In genomic region chr12:42104784-42105183, GRCh38 we compare ENCODE assay signal across 13 cellular contexts.
"Had no signal": no experiment of that assay in that cellular context is flagged by ENCODE, and none has a peak within 500 bp of the region (broad histone marks: within the 10 kb centered on the region; RNA-seq: fewer than 3 reads in every experiment).

No MANE protein-coding gene starts in this region.

- DNase-seq: activated CD4-positive, alpha-beta T cell treated with anti-CD3 and anti-CD28 coated beads, Interleukin-2, amount 50 U/mL, for 4 hours; activated CD8-positive, alpha-beta memory T cell treated with anti-CD3 and anti-CD28 coated beads, Interleukin-2, amount 10 ng/mL, durations not matched to agents 7 days and 5 days; activated gamma-delta T cell treated with Interleukin-2 at 50 U/mL for 16 hours; activated naive CD8-positive, alpha-beta T cell treated with anti-CD3 and anti-CD28 coated beads for 36 hours; activated T-cell treated with anti-CD3 and anti-CD28 coated beads, Interleukin-2, amount 50 U/mL, for 4 hours; cerebellar nuclear complex; right cardiac atrium; small intestine; thyroid gland had no signal

- H3K36me3 ChIP-seq: thyroid gland had no signal

- H3K27ac Mint-ChIP-seq: activated CD8-positive, alpha-beta memory T cell treated with anti-CD3 and anti-CD28 coated beads, Interleukin-2, amount 10 ng/mL, durations not matched to agents 7 days and 5 days; activated naive CD8-positive, alpha-beta T cell treated with anti-CD3 and anti-CD28 coated beads for 36 hours; dendritic cell treated with granulocyte-macrophage colony-stimulating factor and Interleukin-4, amounts not matched to agents 40 ng/mL and 50 ng/mL, for 4 days; mesothelial cell of epicardium had no signal

- H3K27me3 ChIP-seq: thyroid gland had no signal

- H3K27me3 Mint-ChIP-seq: activated CD8-positive, alpha-beta memory T cell treated with anti-CD3 and anti-CD28 coated beads, Interleukin-2, amount 10 ng/mL, durations not matched to agents 7 days and 5 days; activated naive CD8-positive, alpha-beta T cell treated with anti-CD3 and anti-CD28 coated beads for 36 hours; dendritic cell treated with granulocyte-macrophage colony-stimulating factor and Interleukin-4, amounts not matched to agents 40 ng/mL and 50 ng/mL, for 4 days had no signal

- H3K4me3 Mint-ChIP-seq: activated CD8-positive, alpha-beta memory T cell treated with anti-CD3 and anti-CD28 coated beads, Interleukin-2, amount 10 ng/mL, durations not matched to agents 7 days and 5 days; activated naive CD8-positive, alpha-beta T cell treated with anti-CD3 and anti-CD28 coated beads for 36 hours; activated T-cell treated with anti-CD3 and anti-CD28 coated beads, Interleukin-2, amount 50 U/mL, for 4 hours; dendritic cell treated with granulocyte-macrophage colony-stimulating factor and Interleukin-4, amounts not matched to agents 40 ng/mL and 50 ng/mL, for 4 days; mesothelial cell of epicardium had no signal

- H3K4me3 ChIP-seq: thyroid gland had no signal

- ATAC-seq: activated CD4-positive, CD25-positive, alpha-beta regulatory T cell treated with anti-CD3 and anti-CD28 coated beads, Interleukin-2, amount 50 U/mL, for 24 hours; activated CD8-positive, alpha-beta memory T cell treated with anti-CD3 and anti-CD28 coated beads, Interleukin-2, amount 10 ng/mL, durations not matched to agents 7 days and 5 days; activated T-cell treated with anti-CD3 and anti-CD28 coated beads, Interleukin-2, amount 50 U/mL, for 4 hours; right cardiac atrium had no signal

- FAIRE-seq: urothelium cell line had no signal

- H3K9me3 Mint-ChIP-seq: activated naive CD8-positive, alpha-beta T cell treated with anti-CD3 and anti-CD28 coated beads for 36 hours; activated T-cell treated with anti-CD3 and anti-CD28 coated beads, Interleukin-2, amount 50 U/mL, for 4 hours; dendritic cell treated with granulocyte-macrophage colony-stimulating factor and Interleukin-4, amounts not matched to agents 40 ng/mL and 50 ng/mL, for 4 days had no signal

- H3K9me3 ChIP-seq: thyroid gland had no signal

- H3K4me1 Mint-ChIP-seq: activated CD8-positive, alpha-beta memory T cell treated with anti-CD3 and anti-CD28 coated beads, Interleukin-2, amount 10 ng/mL, durations not matched to agents 7 days and 5 days; activated naive CD8-positive, alpha-beta T cell treated with anti-CD3 and anti-CD28 coated beads for 36 hours; mesothelial cell of epicardium had no signal

- H3K4me1 ChIP-seq: thyroid gland had no signal

- H3K27ac ChIP-seq: thyroid gland had no signal
